ENCODE assay signal across 9 cellular contexts in genomic region chr15:83571820-83572707, GRCh38.
DNase-seq lines count a peak whose midpoint lies in the region; ATAC-seq and TF ChIP-seq lines count a peak whose summit lies in the region.
"Had no signal": no experiment of that assay in that cellular context is flagged by ENCODE, and none has a peak within 500 bp of the region (broad histone marks: within the 10 kb centered on the region; RNA-seq: fewer than 3 reads in every experiment).

No MANE protein-coding gene starts in this region.

- H3K27me3 ChIP-seq in PC-3 (ENCODE audit: low read length) (no peaks in the 10 kb centered on the region), esophagus muscularis mucosa (no peaks in the 10 kb centered on the region)

- TF ChIP-seq CTCF in GM12874 (IDR thresholded peaks at IDR 0.05; ENCODE audit: insufficient read depth, low read depth, low read length): peak; percentile 43; the same call in 1 of the 2 replicates
- TF ChIP-seq CTCF in PC-3 (conservative IDR thresholded peaks at IDR 0.05; ENCODE audit: low read depth, low read length): peak; percentile 79
- peak; percentile 53 to 71 (median 57) for TF ChIP-seq CTCF in esophagus muscularis mucosa (IDR thresholded peaks at IDR 0.05)

- 54% methylated on average over 10 of the region's 10 CpGs for WGBS in esophagus muscularis mucosa

- H3K27ac ChIP-seq in PC-3 (ENCODE audit: low read length): no peak overlapping the region
- no peak overlapping the region for H3K27ac ChIP-seq in esophagus muscularis mucosa (replicated peaks in 1 of 4)

- H3K9me3 ChIP-seq in PC-3 (ENCODE audit: low read length) (no peaks in the 10 kb centered on the region), esophagus muscularis mucosa (no peaks in the 10 kb centered on the region)

- TF ChIP-seq POLR2A in esophagus muscularis mucosa (IDR thresholded peaks at IDR 0.05; ENCODE audit: low read depth): no peak

- no peaks in the 10 kb centered on the region for H3K36me3 ChIP-seq in PC-3 (ENCODE audit: low read depth, low read length)
- no peaks in the 10 kb centered on the region for H3K36me3 ChIP-seq in esophagus muscularis mucosa

- no peak for TF ChIP-seq EP300 in esophagus muscularis mucosa (IDR thresholded peaks at IDR 0.05)

- H3K79me2 ChIP-seq in PC-3 (ENCODE audit: low read length): no peaks in the 10 kb centered on the region

- ATAC-seq in PC-3 (no peak), HG02798 (IDR thresholded peaks at IDR 0.05; ENCODE audit: poor library complexity, unreplicated experiment) (no peak), HG02981 (IDR thresholded peaks at IDR 0.05; ENCODE audit: unreplicated experiment) (no peak), GM19324 (IDR thresholded peaks at IDR 0.05; ENCODE audit: low FRiP score, unreplicated experiment) (no peak)

- H3K4me1 ChIP-seq in PC-3 (ENCODE audit: insufficient read depth, low read length) (peaks cover 6% of the 10 kb centered on the region; the same call in 1 of the 2 replicates), esophagus muscularis mucosa (no peaks in the 10 kb centered on the region)

- H4K20me1 ChIP-seq in PC-3 (ENCODE audit: low read length): no peaks in the 10 kb centered on the region

- H3K4me2 ChIP-seq in PC-3 (ENCODE audit: low read length): no peak overlapping the region

- peak; percentile 68 for DNase-seq in PC-3
- no peak for DNase-seq in esophagus muscularis mucosa (ENCODE audit: extremely low spot score)
- DNase-seq in putamen (ENCODE audit: low spot score): peak; percentile 88
- DNase-seq in H4 (ENCODE audit: low spot score): no peak
- DNase-seq: right cardiac atrium had no signal

- H3F3A ChIP-seq in PC-3 (ENCODE audit: low read length, unreplicated experiment): no peaks in the 10 kb centered on the region

- CTCF ChIA-PET in PC-3 (lab: Charles Lee): no interaction called here

- POLR2A ChIA-PET in PC-3 (lab: Charles Lee; ENCODE audit: unreplicated experiment): no interaction called here

- no peak overlapping the region; the same call in 1 of the 2 replicates for H2AFZ ChIP-seq in PC-3 (ENCODE audit: low read length)

- H3K9me2 ChIP-seq in PC-3 (replicated peaks; ENCODE audit: low read length): no peaks in the 10 kb centered on the region

- no peak overlapping the region for H3K9ac ChIP-seq in PC-3 (ENCODE audit: low read length)

- BruUV-seq in PC-3 (replicated peaks; lab: Mats Ljungman, UMichigan): no TSS peak

- intact Hi-C loops in PC-3 (cut with micrococcal nuclease) (loop anchor here (2.0 kb wide), 1 partner anchor 175 kb away; no protein-coding TSS in a partner anchor), esophagus muscularis mucosa (cut with DNase I) (loop anchor here (5.0 kb wide), 1 partner anchor 175 kb away; no protein-coding TSS in a partner anchor)

- H3K4me3 ChIP-seq in PC-3 (ENCODE audit: low read length): no peak overlapping the region
- no peak overlapping the region for H3K4me3 ChIP-seq in esophagus muscularis mucosa

Comparison
In these comparisons a context has a peak if more than half of its experiments do, and no peak if none do; other contexts are left out.
1. DNase-seq: peak in PC-3 (single experiment) and putamen (single experiment); none in esophagus muscularis mucosa (single experiment) and H4 (single experiment).
2. Peak in every context shown above with its lines, with median percentiles within 50 percentile points of each other: CTCF ChIP-seq.